ENCODE assay signal across 9 cellular contexts in genomic region chr2:110865188-110865587, GRCh38.
A peak's percentile ranks its signal among the peaks of the same experiment; 100 is the strongest.
DNase-seq lines count a peak whose midpoint lies in the region; ATAC-seq and TF ChIP-seq lines count a peak whose summit lies in the region.
"Had no signal": no experiment of that assay in that cellular context is flagged by ENCODE, and none has a peak within 500 bp of the region (broad histone marks: within the 10 kb centered on the region; RNA-seq: fewer than 3 reads in every experiment).

No MANE protein-coding gene starts in this region.

- H3K27ac Mint-ChIP-seq in MCF 10A (ENCODE audit: low read depth, unreplicated experiment) = no peak overlapping the region
- H3K27ac Mint-ChIP-seq in stimulated activated naive CD8-positive, alpha-beta T cell treated with anti-CD3 and anti-CD28 coated beads, Interleukin-15, Interleukin-2, amounts not matched to agents 100 ng/mL and 50 ng/mL, for 24 hours = peak overlapping the region; percentile 9

- TF ChIP-seq POLR2A in breast epithelium (IDR thresholded peaks at IDR 0.05) (no peak), sigmoid colon (IDR thresholded peaks at IDR 0.05) (no peak)

- H3K4me1 ChIP-seq in breast epithelium (no peaks in the 10 kb centered on the region), sigmoid colon (no peaks in the 10 kb centered on the region), HAP-1 (no peaks in the 10 kb centered on the region)

- H3K27me3 Mint-ChIP-seq in MCF 10A (ENCODE audit: insufficient read depth, unreplicated experiment) = peaks cover 80% of the 10 kb centered on the region
- H3K27me3 Mint-ChIP-seq in stimulated activated naive CD8-positive, alpha-beta T cell treated with anti-CD3 and anti-CD28 coated beads, Interleukin-15, Interleukin-2, amounts not matched to agents 100 ng/mL and 50 ng/mL, for 24 hours = peaks cover 47% of the 10 kb centered on the region

- WGBS in sigmoid colon, 2 donors = 14 to 46% methylated on average over 5 of the region's 5 CpGs

- ATAC-seq in HG02763 (IDR thresholded peaks at IDR 0.05; ENCODE audit: unreplicated experiment) = peak; percentile 94

- POLR2A ChIA-PET in MCF 10A (lab: Yijun Ruan, JAX) = interaction anchor here (0.6 kb wide), 1 partner anchor 44 kb away, joined by 3 read pairs; no protein-coding TSS in a partner anchor

- no peaks in the 10 kb centered on the region for H3K36me3 Mint-ChIP-seq in MCF 10A (ENCODE audit: insufficient read depth, unreplicated experiment)
- H3K36me3 Mint-ChIP-seq in stimulated activated naive CD8-positive, alpha-beta T cell treated with anti-CD3 and anti-CD28 coated beads, Interleukin-15, Interleukin-2, amounts not matched to agents 100 ng/mL and 50 ng/mL, for 24 hours (ENCODE audit: low read depth) = no peaks in the 10 kb centered on the region

- in situ Hi-C loops in HAP-1 (cut with MboI; ENCODE audit: low sequenced_read_pairs) = no loop called here

- BruUV-seq in MCF 10A (replicated peaks; lab: Mats Ljungman, UMichigan) = no TSS peak

- no peak overlapping the region for H3K4me3 Mint-ChIP-seq in MCF 10A (ENCODE audit: unreplicated experiment)
- no peak overlapping the region for H3K4me3 Mint-ChIP-seq in stimulated activated naive CD8-positive, alpha-beta T cell treated with anti-CD3 and anti-CD28 coated beads, Interleukin-15, Interleukin-2, amounts not matched to agents 100 ng/mL and 50 ng/mL, for 24 hours

- no peak overlapping the region for H3K4me3 ChIP-seq in breast epithelium
- H3K4me3 ChIP-seq in sigmoid colon = no peak overlapping the region
- H3K4me3 ChIP-seq in HAP-1 = no peak overlapping the region

- H3K36me3 ChIP-seq in breast epithelium (no peaks in the 10 kb centered on the region), sigmoid colon (no peaks in the 10 kb centered on the region), HAP-1 (replicated peaks) (no peaks in the 10 kb centered on the region)

- DNase-seq in MCF 10A (ENCODE audit: unreplicated experiment) = peak; percentile 24
- DNase-seq in breast epithelium (ENCODE audit: low spot score in 2 of 2) = no peak
- DNase-seq in RPMI8226 = peak; percentile 92
- no peak for DNase-seq in NCI-H1048 (lab: John Stamatoyannopoulos, UW)
- no peak for DNase-seq in sigmoid colon
- no peak for DNase-seq in HAP-1 (ENCODE audit: low spot score in 2 of 2)
- DNase-seq: NCI-H1436 treated with DMSO at 0.1 percent for 48 hours had no signal

- CTCF ChIA-PET in MCF 10A (lab: Yijun Ruan, JAX) = no interaction called here

- peaks cover 9% of the 10 kb centered on the region for H3K4me1 Mint-ChIP-seq in MCF 10A (ENCODE audit: insufficient read depth, unreplicated experiment)
- H3K4me1 Mint-ChIP-seq in stimulated activated naive CD8-positive, alpha-beta T cell treated with anti-CD3 and anti-CD28 coated beads, Interleukin-15, Interleukin-2, amounts not matched to agents 100 ng/mL and 50 ng/mL, for 24 hours (ENCODE audit: low read depth) = peaks cover 49% of the 10 kb centered on the region

- intact Hi-C loops in MCF 10A (cut with micrococcal nuclease) = no loop called here
- intact Hi-C loops in breast epithelium (cut with DNase I; ENCODE audit: low total_unique reads) = no loop called here
- intact Hi-C loops in sigmoid colon (cut with DNase I) = no loop called here

- H3K9me3 Mint-ChIP-seq in MCF 10A (ENCODE audit: unreplicated experiment) = no peaks in the 10 kb centered on the region
- H3K9me3 Mint-ChIP-seq in stimulated activated naive CD8-positive, alpha-beta T cell treated with anti-CD3 and anti-CD28 coated beads, Interleukin-15, Interleukin-2, amounts not matched to agents 100 ng/mL and 50 ng/mL, for 24 hours = no peaks in the 10 kb centered on the region

- peaks cover 0 to 3% of the 10 kb centered on the region in 2 donors for H3K27me3 ChIP-seq in breast epithelium
- no peaks in the 10 kb centered on the region for H3K27me3 ChIP-seq in sigmoid colon
- H3K27me3 ChIP-seq in HAP-1 (ENCODE audit: low read depth) = no peaks in the 10 kb centered on the region

- no peak for TF ChIP-seq EP300 in sigmoid colon (IDR thresholded peaks at IDR 0.05)

- H3K9me3 ChIP-seq in breast epithelium (no peaks in the 10 kb centered on the region), sigmoid colon (no peaks in the 10 kb centered on the region), HAP-1 (no peaks in the 10 kb centered on the region)

- no peak overlapping the region for H3K27ac ChIP-seq in breast epithelium
- no peak overlapping the region for H3K27ac ChIP-seq in sigmoid colon

- TF ChIP-seq CTCF in MCF 10A (IDR thresholded peaks at IDR 0.05; ENCODE audit: unreplicated experiment) = no peak
- no peak for TF ChIP-seq CTCF in breast epithelium (IDR thresholded peaks at IDR 0.05)
- TF ChIP-seq CTCF in sigmoid colon (IDR thresholded peaks at IDR 0.05) = no peak

Comparison
In these comparisons a context has a peak if more than half of its experiments do, and no peak if none do; other contexts are left out.
1. DNase-seq: peak in MCF 10A (single experiment) and RPMI8226 (single experiment); none in breast epithelium (0 of 2), NCI-H1048 (single experiment), sigmoid colon (single experiment) and HAP-1 (0 of 2).